Comparison of ENCODE assay signal across 11 cellular contexts in the genomic region with DNA sequence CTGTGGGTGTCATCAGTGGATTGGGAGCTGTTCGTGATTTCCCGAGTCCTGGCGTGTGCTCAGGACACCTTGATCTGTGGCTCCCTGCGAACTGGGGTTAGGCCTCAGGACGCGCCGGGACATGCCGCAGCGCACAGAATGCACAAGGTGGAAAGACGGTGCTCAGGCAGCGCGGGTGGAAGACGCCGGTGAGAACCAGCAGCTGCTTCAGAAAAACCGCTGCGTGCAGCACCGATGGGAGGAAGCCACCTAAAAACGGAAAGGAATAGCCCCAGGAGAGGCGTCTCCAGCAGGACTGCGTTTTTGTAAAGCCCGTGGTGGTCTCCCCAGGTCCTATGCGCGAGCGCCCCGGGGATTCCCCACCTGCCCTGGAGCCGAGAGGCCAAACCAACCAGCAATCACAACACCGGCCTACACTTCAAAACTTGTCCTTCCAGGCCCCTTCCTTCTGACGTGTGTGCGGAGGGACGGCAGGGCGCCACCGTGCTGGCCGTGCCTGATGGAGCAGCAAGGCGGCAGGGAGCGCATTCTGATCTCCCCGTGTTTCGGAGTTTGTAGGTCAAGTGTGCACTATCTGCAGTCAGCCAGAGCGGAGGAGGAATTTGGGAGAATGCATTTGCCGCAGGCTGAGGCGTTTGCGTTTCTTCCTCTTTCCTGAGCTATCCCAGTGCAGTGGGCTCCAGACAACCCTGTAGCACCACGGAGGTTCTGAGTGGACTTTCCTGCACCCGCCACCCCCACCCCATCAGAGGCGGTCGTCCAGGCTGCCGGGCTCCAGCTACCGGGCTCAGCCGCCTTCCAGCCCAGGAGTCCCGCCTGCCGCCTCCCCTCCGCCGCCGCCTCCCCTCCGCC. TPM values are rescaled to one million over a fixed set of nuclear protein-coding genes. Genes with fewer than 3 reads are reported as not detected.
A peak's percentile ranks its signal among the peaks of the same experiment; 100 is the strongest.
DNase-seq lines count a peak whose midpoint lies in the region; ATAC-seq and TF ChIP-seq lines count a peak whose summit lies in the region.
"Had no signal": no experiment of that assay in that cellular context is flagged by ENCODE, and none has a peak within 500 bp of the region (broad histone marks: within the 10 kb centered on the region; RNA-seq: fewer than 3 reads in every experiment).

No MANE protein-coding gene starts in this region.

- H3K4me1 Mint-ChIP-seq in endothelial cell (ENCODE audit: unreplicated experiment) (peaks cover 11% of the 10 kb centered on the region), memory B cell (no peaks in the 10 kb centered on the region)

- TF ChIP-seq CTCF in endothelial cell (IDR thresholded peaks at IDR 0.05; ENCODE audit: unreplicated experiment) (no peak), testis (IDR thresholded peaks at IDR 0.05) (no peak), SK-N-SH (IDR thresholded peaks at IDR 0.05) (no peak)

- POLR2A ChIA-PET in SK-N-SH (lab: Yijun Ruan, JAX), result no interaction called here

- peak overlapping the region; percentile 85 for H3K4me3 Mint-ChIP-seq in endothelial cell (ENCODE audit: unreplicated experiment)
- peak overlapping the region; percentile 35 for H3K4me3 Mint-ChIP-seq in memory B cell

- peak; percentile 49 for DNase-seq in activated CD8-positive, alpha-beta memory T cell treated with anti-CD3 and anti-CD28 coated beads, Interleukin-2, amount 50 U/mL, for 48 hours
- no peak for DNase-seq in activated CD8-positive, alpha-beta memory T cell treated with anti-CD3 and anti-CD28 coated beads for 24 hours
- no peak for DNase-seq in endothelial cell (ENCODE audit: low spot score)
- no peak for DNase-seq in memory B cell (ENCODE audit: low spot score in 2 of 2)
- DNase-seq in testis, result peak; percentile 33
- no peak for DNase-seq in effector CD8-positive, alpha-beta T cell (lab: John Stamatoyannopoulos, UW)
- no peak for DNase-seq in SK-N-SH
- DNase-seq: ACHN; activated CD4-positive, alpha-beta T cell treated with anti-CD3 and anti-CD28 coated beads, Interleukin-2, amount 50 U/mL, for 1 hour had no signal

- no peaks in the 10 kb centered on the region for H3K27me3 ChIP-seq in testis
- H3K27me3 ChIP-seq in SK-N-SH (ENCODE audit: insufficient read depth), result no peaks in the 10 kb centered on the region

- H3K9me3 ChIP-seq in testis, result no peaks in the 10 kb centered on the region
- H3K9me3 ChIP-seq in SK-N-SH, result no peaks in the 10 kb centered on the region

- H3K27me3 Mint-ChIP-seq in endothelial cell (ENCODE audit: unreplicated experiment) (peaks cover 12% of the 10 kb centered on the region), memory B cell (no peaks in the 10 kb centered on the region)

- no peak overlapping the region for H3K27ac ChIP-seq in testis
- no peak overlapping the region for H3K27ac ChIP-seq in SK-N-SH (ENCODE audit: low read depth in 2 of 2, low read length in 1 of 2)

- no peaks in the 10 kb centered on the region for H3K79me2 ChIP-seq in SK-N-SH (ENCODE audit: insufficient read depth)

- H3K4me2 ChIP-seq in SK-N-SH, result no peak overlapping the region

- no peak for TF ChIP-seq RAD21 in SK-N-SH (IDR thresholded peaks at IDR 0.05; ENCODE audit: low read length)

- no peak for TF ChIP-seq EP300 in SK-N-SH (IDR thresholded peaks at IDR 0.05; ENCODE audit: borderline replicate concordance in 1 of 2, low read depth in 1 of 2, low read length in 1 of 2)

- no peak overlapping the region for H2AFZ ChIP-seq in SK-N-SH (ENCODE audit: low read depth)

- no peaks in the 10 kb centered on the region for H3K36me3 ChIP-seq in testis (ENCODE audit: low read depth, missing control alignments)
- no peaks in the 10 kb centered on the region for H3K36me3 ChIP-seq in SK-N-SH (replicated peaks in 1 of 2; ENCODE audit: control insufficient read depth in 1 of 2, insufficient read depth in 2 of 2, low read length in 1 of 2)

- WGBS in testis, 2 donors, result 50 to 67% methylated on average over 50 to 54 of the region's 54 CpGs
- WGBS in SK-N-SH (ENCODE audit: low lambda C conversion rate), result 94% methylated on average over 45 of the region's 54 CpGs

- peaks cover 5% of the 10 kb centered on the region for H3K36me3 Mint-ChIP-seq in endothelial cell (ENCODE audit: low read depth, unreplicated experiment)
- peaks cover 9% of the 10 kb centered on the region for H3K36me3 Mint-ChIP-seq in memory B cell

- H3K9ac ChIP-seq in SK-N-SH, result no peak overlapping the region

- H3K4me3 ChIP-seq in testis (peak overlapping the region; percentile 6 to 18), SK-N-SH (ENCODE audit: low read depth in 2 of 2, low read length in 1 of 2) (no peak overlapping the region)

- ATAC-seq in memory B cell (ENCODE audit: low read depth) (no peak), HG02938 (IDR thresholded peaks at IDR 0.05; ENCODE audit: unreplicated experiment) (no peak)

- H3K9me2 ChIP-seq in SK-N-SH, result no peaks in the 10 kb centered on the region

- intact Hi-C loops in testis (cut with DNase I; ENCODE audit: low total_unique reads), result no loop called here

- CTCF ChIA-PET in SK-N-SH (lab: Yijun Ruan, JAX), result no interaction called here

- TF ChIP-seq POLR2A in testis (IDR thresholded peaks at IDR 0.05), result no peak

- H3F3A ChIP-seq in SK-N-SH (replicated peaks; ENCODE audit: insufficient read depth), result no peaks in the 10 kb centered on the region

- peaks cover 25% of the 10 kb centered on the region for H3K4me1 ChIP-seq in testis
- peaks cover 0 to 20% of the 10 kb centered on the region in 2 experiments; a peak in 1 of 4 replicates for H3K4me1 ChIP-seq in SK-N-SH (ENCODE audit: control insufficient read depth in 1 of 2, insufficient read depth in 2 of 2, low read depth in 1 of 2, low read length in 1 of 2)

- H4K20me1 ChIP-seq in SK-N-SH (ENCODE audit: insufficient read depth), result no peaks in the 10 kb centered on the region

- H3K9me3 Mint-ChIP-seq in endothelial cell (ENCODE audit: unreplicated experiment) (no peaks in the 10 kb centered on the region), memory B cell (no peaks in the 10 kb centered on the region)

- no peak overlapping the region for H3K27ac Mint-ChIP-seq in endothelial cell (ENCODE audit: unreplicated experiment)
- no peak overlapping the region for H3K27ac Mint-ChIP-seq in memory B cell

TF ChIP-seq in SK-N-SH, 30 proteins besides CTCF, POLR2A, EP300 and RAD21:
- TF ChIP-seq FOXJ3 (CRISPR knock-in tag; IDR thresholded peaks at IDR 0.05), result no peak

RNA-seq across cellular contexts. Expression of gene RTP5, which starts 32.2 kb away (rescaled TPM):
- not detected for total RNA-seq in endothelial cell (ENCODE audit: unreplicated experiment)
- under 1 TPM; 0.47 to 0.93 TPM for total RNA-seq in testis
- 0.13 TPM for polyA plus RNA-seq in testis (ENCODE audit: insufficient read depth, low read depth, low replicate concordance)
- not detected in 2 replicates for polyA plus RNA-seq in SK-N-SH (2012; rRNA removed)
- not detected in 2 replicates for polyA plus RNA-seq in SK-N-SH (2012; cell fraction: cytosol; rRNA removed)
- not detected in 2 replicates for polyA plus RNA-seq in SK-N-SH (2012; cell fraction: nucleus; rRNA removed)
- total RNA-seq: HT1080 had no signal

RNA-seq across cellular contexts. Expression of gene PDCD1, which starts 43.0 kb away (rescaled TPM):
- total RNA-seq in endothelial cell (ENCODE audit: unreplicated experiment) (not detected), testis (under 1 TPM; 0.37 to 0.39 TPM)
- polyA plus RNA-seq in testis (ENCODE audit: insufficient read depth, low read depth, low replicate concordance) (0.47 TPM), SK-N-SH (2012; rRNA removed) (not detected in 2 replicates)
- polyA plus RNA-seq in SK-N-SH (2012; cell fraction: cytosol; rRNA removed), result not detected in 2 replicates
- not detected in 2 replicates for polyA plus RNA-seq in SK-N-SH (2012; cell fraction: nucleus; rRNA removed)
- total RNA-seq: HT1080 had no signal

Comparison
In these comparisons a context has a peak if more than half of its experiments do, and no peak if none do; other contexts are left out.
1. DNase-seq: peak in activated CD8-positive, alpha-beta memory T cell treated with anti-CD3 and anti-CD28 coated beads, Interleukin-2, amount 50 U/mL, for 48 hours (single experiment) and testis (single experiment); none in activated CD8-positive, alpha-beta memory T cell treated with anti-CD3 and anti-CD28 coated beads for 24 hours (single experiment), endothelial cell (single experiment), memory B cell (0 of 2), effector CD8-positive, alpha-beta T cell (single experiment) and SK-N-SH (single experiment).
2. H3K4me3 ChIP-seq: peak in testis (2 of 2); none in SK-N-SH (0 of 2).